Comparison of ENCODE assay signal across 20 cellular contexts in the genomic region with DNA sequence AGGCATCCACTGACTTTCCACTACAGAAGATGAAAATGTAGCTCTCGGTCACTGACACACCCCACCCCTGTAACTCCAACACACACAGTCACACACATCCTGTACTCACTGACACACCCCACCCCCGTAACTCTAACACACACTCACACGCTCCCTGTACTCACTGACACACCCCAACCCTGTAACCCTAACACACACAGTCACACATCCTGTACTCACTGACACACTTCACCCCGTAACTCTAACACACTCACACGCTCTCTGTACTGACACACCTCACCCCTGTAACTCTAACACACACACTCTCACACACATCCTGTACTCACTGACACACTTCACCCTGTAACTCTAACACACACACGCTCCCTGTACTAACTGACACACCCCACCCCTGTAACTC. TPM values are rescaled to one million over a fixed set of nuclear protein-coding genes. Genes with fewer than 3 reads are reported as not detected.
DNase-seq lines count a peak whose midpoint lies in the region; ATAC-seq, FAIRE-seq and TF ChIP-seq lines count a peak whose summit lies in the region.
"Had no signal": no experiment of that assay in that cellular context is flagged by ENCODE, and none has a peak within 500 bp of the region (broad histone marks: within the 10 kb centered on the region; RNA-seq: fewer than 3 reads in every experiment).

No MANE protein-coding gene starts in this region.

- H3K4me1 ChIP-seq in HEK293 (ENCODE audit: control insufficient read depth, insufficient read depth, low read length) (no peaks in the 10 kb centered on the region), HepG2 (ENCODE audit: insufficient read depth, low read length) (peaks cover 29% of the 10 kb centered on the region), prostate gland (replicated peaks) (no peaks in the 10 kb centered on the region)

- H3K9me3 ChIP-seq in HEK293 (ENCODE audit: control insufficient read depth, insufficient read depth, low read depth, low read length) (no peaks in the 10 kb centered on the region), HepG2 (ENCODE audit: low read length) (no peaks in the 10 kb centered on the region), prostate gland (no peaks in the 10 kb centered on the region)
- H3K9me3 ChIP-seq in CD4-positive, alpha-beta T cell (ENCODE audit: control insufficient read depth, low read length), result no peaks in the 10 kb centered on the region
- H3K9me3 ChIP-seq: SJCRH30 had no signal

- no peaks in the 10 kb centered on the region for H3K27me3 Mint-ChIP-seq in CD4-positive, alpha-beta T cell
- H3K27me3 Mint-ChIP-seq: CD4-positive, CD25-positive, alpha-beta regulatory T cell had no signal

- TF ChIP-seq EP300 in HepG2 (IDR thresholded peaks at IDR 0.05; ENCODE audit: low read depth in 2 of 2, low read length in 2 of 2), result no peak
- no peak for TF ChIP-seq EP300 in HepG2 (CRISPR knock-in tag; IDR thresholded peaks at IDR 0.05; ENCODE audit: borderline replicate concordance)

- no peaks in the 10 kb centered on the region for H3K79me2 ChIP-seq in HepG2 (ENCODE audit: insufficient read depth, low read length)

- peaks cover 17% of the 10 kb centered on the region for H3K4me1 Mint-ChIP-seq in stimulated activated effector memory CD8-positive, alpha-beta T cell treated with anti-CD3 and anti-CD28 coated beads, Interleukin-12 subunit alpha, Interleukin-12 subunit beta, amount 100 ng/mL, for 72 hours
- peaks cover 12% of the 10 kb centered on the region for H3K4me1 Mint-ChIP-seq in CD4-positive, alpha-beta T cell (ENCODE audit: low read depth)

- no peak for TF ChIP-seq RAD21 in HepG2 (CRISPR knock-in tag; IDR thresholded peaks at IDR 0.05)

- POLR2A ChIA-PET in HEK293 (lab: Yijun Ruan, JAX) (interaction anchor here (0.7 kb wide), 1 partner anchor 208 kb away, joined by 4 read pairs; no protein-coding TSS in a partner anchor), HepG2 (lab: Yijun Ruan, JAX) (no interaction called here)
- POLR2A ChIA-PET in CD4-positive, alpha-beta T cell (lab: Charles Lee), result no interaction called here

- in situ Hi-C loops in HepG2 (cut with HindIII; ENCODE audit: extremely low pct_ligation_motif_present, low pct_unique_long_range_greater_than_20kb), result no loop called here

- H4K20me1 ChIP-seq in HepG2 (ENCODE audit: insufficient read depth, low read length), result no peaks in the 10 kb centered on the region

- H3K36me3 Mint-ChIP-seq in stimulated activated effector memory CD8-positive, alpha-beta T cell treated with anti-CD3 and anti-CD28 coated beads, Interleukin-12 subunit alpha, Interleukin-12 subunit beta, amount 100 ng/mL, for 72 hours, result no peaks in the 10 kb centered on the region
- H3K36me3 Mint-ChIP-seq in CD4-positive, alpha-beta T cell (ENCODE audit: low read depth), result no peaks in the 10 kb centered on the region
- H3K36me3 Mint-ChIP-seq: CD4-positive, CD25-positive, alpha-beta regulatory T cell had no signal

- H3K27me3 ChIP-seq in HepG2 (ENCODE audit: control insufficient read depth in 1 of 2, insufficient read depth in 2 of 2, low read length in 2 of 2) (no peaks in the 10 kb centered on the region), prostate gland (replicated peaks; ENCODE audit: insufficient read depth) (no peaks in the 10 kb centered on the region)
- H3K27me3 ChIP-seq in CD4-positive, alpha-beta T cell (ENCODE audit: control insufficient read depth, insufficient read depth, low read length), result no peaks in the 10 kb centered on the region
- H3K27me3 ChIP-seq: SJCRH30 had no signal

- no TSS peak for BruUV-seq in HepG2 (replicated peaks; lab: Mats Ljungman, UMichigan)

- H3K36me3 ChIP-seq in HEK293 (ENCODE audit: control insufficient read depth in 2 of 2, insufficient read depth in 1 of 2, low read length in 2 of 2) (no peaks in the 10 kb centered on the region), HepG2 (replicated peaks in 1 of 2; ENCODE audit: control insufficient read depth in 1 of 2, insufficient read depth in 2 of 2, low read length in 2 of 2) (no peaks in the 10 kb centered on the region), prostate gland (no peaks in the 10 kb centered on the region)
- H3K36me3 ChIP-seq: SJCRH30 had no signal

- FAIRE-seq in colon (lab: Jason Lieb, UNC) (peak; percentile 10), HepG2 (lab: Jason Lieb, UNC) (no peak)
- FAIRE-seq: K562 had no signal

- H3K4me3 Mint-ChIP-seq in stimulated activated effector memory CD8-positive, alpha-beta T cell treated with anti-CD3 and anti-CD28 coated beads, Interleukin-12 subunit alpha, Interleukin-12 subunit beta, amount 100 ng/mL, for 72 hours, result no peak overlapping the region
- no peak overlapping the region for H3K4me3 Mint-ChIP-seq in CD4-positive, alpha-beta T cell
- H3K4me3 Mint-ChIP-seq: CD4-positive, CD25-positive, alpha-beta regulatory T cell had no signal

- H3K27ac Mint-ChIP-seq in stimulated activated effector memory CD8-positive, alpha-beta T cell treated with anti-CD3 and anti-CD28 coated beads, Interleukin-12 subunit alpha, Interleukin-12 subunit beta, amount 100 ng/mL, for 72 hours, result peak overlapping the region; percentile 0
- H3K27ac Mint-ChIP-seq in CD4-positive, alpha-beta T cell, result no peak overlapping the region

- DNase-seq in HepG2 (ENCODE audit: low spot score) (no peak), islet precursor cell (no peak), prostate gland (ENCODE audit: low spot score) (no peak)
- DNase-seq in stimulated activated effector memory CD8-positive, alpha-beta T cell treated with anti-CD3 and anti-CD28 coated beads, Interleukin-12 subunit alpha, Interleukin-12 subunit beta, amount 100 ng/mL, for 72 hours (ENCODE audit: low spot score in 2 of 2), result no peak
- DNase-seq in effector CD8-positive, alpha-beta T cell (lab: John Stamatoyannopoulos, UW), result no peak
- DNase-seq in CD4-positive, alpha-beta T cell, result no peak
- DNase-seq: CD4-positive, CD25-positive, alpha-beta regulatory T cell; DMS79 treated with DMSO at 0.1 percent for 48 hours; HCEC 1CT; MV-4-11; NCI-H1417 treated with DMSO at 0.1 percent for 48 hours; NCI-H2029; NCI-H2171 treated with DMSO at 0.1 percent for 48 hours; NCI-H446 treated with DMSO at 0.1 percent for 48 hours; NCI-H748 treated with DMSO at 0.1 percent for 48 hours; PC-9; SJCRH30 had no signal

- H3K27ac ChIP-seq in HEK293 (ENCODE audit: extremely low read depth, low read depth, low read length), result no peak overlapping the region
- H3K27ac ChIP-seq in HepG2 (ENCODE audit: extremely low read length, insufficient read depth, low read length), result no peak overlapping the region
- no peak overlapping the region for H3K27ac ChIP-seq in CD4-positive, alpha-beta T cell (ENCODE audit: low read depth, low read length)
- H3K27ac ChIP-seq in prostate gland, result no peak overlapping the region
- H3K27ac ChIP-seq: PC-9, SJCRH30 had no signal

- H3K9me3 Mint-ChIP-seq in stimulated activated effector memory CD8-positive, alpha-beta T cell treated with anti-CD3 and anti-CD28 coated beads, Interleukin-12 subunit alpha, Interleukin-12 subunit beta, amount 100 ng/mL, for 72 hours, result no peaks in the 10 kb centered on the region
- no peaks in the 10 kb centered on the region for H3K9me3 Mint-ChIP-seq in CD4-positive, alpha-beta T cell
- H3K9me3 Mint-ChIP-seq: CD4-positive, CD25-positive, alpha-beta regulatory T cell had no signal

- H3K4me2 ChIP-seq in HepG2 (ENCODE audit: low read depth, low read length), result no peak overlapping the region
- H3K4me2 ChIP-seq: PC-9 had no signal

- no peak for ATAC-seq in HepG2
- ATAC-seq in stimulated activated effector memory CD8-positive, alpha-beta T cell treated with anti-CD3 and anti-CD28 coated beads, Interleukin-12 subunit alpha, Interleukin-12 subunit beta, amount 100 ng/mL, for 72 hours, result no peak
- ATAC-seq in CD4-positive, alpha-beta T cell (ENCODE audit: poor library complexity), result no peak
- ATAC-seq: K562 had no signal

- 79% methylated on average over 6 of the region's 6 CpGs for whole genome bisulfite sequencing in HepG2 (ENCODE audit: low lambda C conversion rate)
- 96% methylated on average over 6 of the region's 6 CpGs for WGBS in prostate gland

- intact Hi-C loops in HepG2 (cut with micrococcal nuclease; ENCODE audit: unreplicated experiment), result no loop called here
- intact Hi-C loops in CD4-positive, alpha-beta T cell (cut with DNase I, micrococcal nuclease), result loop anchor here in 1 of 2 experiments (10.0 kb wide), 1 partner anchor 244 kb away; no protein-coding TSS in a partner anchor
- intact Hi-C loops in prostate gland (cut with DNase I), result no loop called here

- TF ChIP-seq POLR2A in HepG2 (IDR thresholded peaks at IDR 0.05; ENCODE audit: insufficient read depth in 1 of 2, low read depth in 2 of 2, low read length in 2 of 2) (no peak), prostate gland (IDR thresholded peaks at IDR 0.05) (no peak)

- CTCF ChIA-PET in HEK293 (lab: Yijun Ruan, JAX) (interaction anchor here (1.1 kb wide), 1 partner anchor 95 kb away, joined by 3 read pairs; no protein-coding TSS in a partner anchor), HepG2 (lab: Yijun Ruan, JAX; ENCODE audit: low intra/inter-chr PET ratio, low total read pairs) (no interaction called here)
- CTCF ChIA-PET in CD4-positive, alpha-beta T cell (lab: Charles Lee), result no interaction called here

- no peak overlapping the region for H3K9ac ChIP-seq in HepG2 (ENCODE audit: insufficient read depth, low read depth, low read length)

- no peak overlapping the region for H2AFZ ChIP-seq in HepG2 (ENCODE audit: low read length)
- H2AFZ ChIP-seq: PC-9 had no signal

- no peak for TF ChIP-seq CTCF in HEK293 (tag by site-specific recombination; IDR thresholded peaks at IDR 0.05)
- no peak for TF ChIP-seq CTCF in HepG2 (CRISPR knock-in tag; IDR thresholded peaks at IDR 0.05)
- TF ChIP-seq CTCF in CD4-positive, alpha-beta T cell (IDR thresholded peaks at IDR 0.05), result no peak
- no peak for TF ChIP-seq CTCF in prostate gland (IDR thresholded peaks at IDR 0.05)

- no peak overlapping the region for H3K4me3 ChIP-seq in HEK293 (ENCODE audit: low read depth, low read length)
- no peak overlapping the region for H3K4me3 ChIP-seq in HepG2 (replicated peaks in 1 of 3; ENCODE audit: insufficient read depth in 1 of 3, low read depth in 2 of 3, low read length in 3 of 3)
- no peak overlapping the region for H3K4me3 ChIP-seq in prostate gland
- H3K4me3 ChIP-seq: K562, PC-9, SJCRH30 had no signal

RNA-seq across cellular contexts. Expression of a gene that starts 22.8 kb away (rescaled TPM):
- 86.2 and 88.8 TPM in 2 replicates for total RNA-seq in HepG2 (2016; rRNA removed; fragmentation: Illumina TruSeq; extraction: Trizol)
- total RNA-seq in HepG2 (2016; cell fraction: cytosol; rRNA removed; fragmentation: Illumina TruSeq; extraction: Trizol; ENCODE audit: low read depth), result 59.9 and 62.3 TPM in 2 replicates
- total RNA-seq in HepG2 (2016; cell fraction: insoluble cytoplasmic fraction; rRNA removed; fragmentation: Illumina TruSeq; extraction: Trizol), result 80.2 and 87.6 TPM in 2 replicates
- 148 and 149 TPM in 2 replicates for total RNA-seq in HepG2 (2016; cell fraction: membrane; rRNA removed; fragmentation: Illumina TruSeq; extraction: Trizol)
- 45.2 and 55.4 TPM in 2 replicates for total RNA-seq in HepG2 (2016; cell fraction: nucleus; rRNA removed; fragmentation: Illumina TruSeq; extraction: Trizol)
- 153 and 155 TPM in 2 replicates for polyA plus RNA-seq in HepG2 (2011; rRNA removed)
- 121 and 131 TPM in 2 replicates for polyA plus RNA-seq in HepG2 (2011; cell fraction: cytosol; rRNA removed)
- 186 and 214 TPM in 2 replicates for polyA plus RNA-seq in HepG2 (2011; cell fraction: nucleus; rRNA removed)
- polyA plus RNA-seq in HepG2 (2012), result 124 and 164 TPM in 2 replicates
- polyA plus RNA-seq in HepG2 (2016; cell fraction: cytosol; fragmentation: Illumina TruSeq; extraction: Trizol; ENCODE audit: low read depth), result 65.9 and 70.7 TPM in 2 replicates
- 89.4 and 101 TPM in 2 replicates for polyA plus RNA-seq in HepG2 (2016; cell fraction: insoluble cytoplasmic fraction; fragmentation: Illumina TruSeq; extraction: Trizol; ENCODE audit: low read depth)
- polyA plus RNA-seq in HepG2 (2016; cell fraction: membrane; fragmentation: Illumina TruSeq; extraction: Trizol; ENCODE audit: low read depth), result 129 and 138 TPM in 2 replicates
- polyA plus RNA-seq in HepG2 (2016; cell fraction: nucleus; fragmentation: Illumina TruSeq; extraction: Trizol; ENCODE audit: insufficient read depth, low read depth), result 81.4 and 81.5 TPM in 2 replicates
- polyA minus RNA-seq in HepG2 (2011; rRNA and poly(A)+ RNA removed; ENCODE audit: low replicate concordance), result 68.7 and 113 TPM in 2 replicates
- polyA minus RNA-seq in HepG2 (2011; cell fraction: cytosol; rRNA and poly(A)+ RNA removed), result 60.7 and 64.4 TPM in 2 replicates
- polyA minus RNA-seq in HepG2 (2011; cell fraction: nucleus; rRNA and poly(A)+ RNA removed), result 61.5 and 68.1 TPM in 2 replicates
- 10 to 100 TPM; 49.8 to 54.3 TPM for total RNA-seq in CD4-positive, alpha-beta T cell
- total RNA-seq in prostate gland, result 100 to 1,000 TPM in 1 of 2 donors, 10 to 100 TPM in 1; 97.8 to 146 TPM

RNA-seq across cellular contexts. Expression of a gene that starts 27.4 kb away (rescaled TPM):
- total RNA-seq in HepG2 (2016; rRNA removed; fragmentation: Illumina TruSeq; extraction: Trizol) (4.4 and 6.2 TPM in 2 replicates), prostate gland (10 to 100 TPM; 23.8 to 34.9 TPM)
- total RNA-seq in HepG2 (2016; cell fraction: cytosol; rRNA removed; fragmentation: Illumina TruSeq; extraction: Trizol; ENCODE audit: low read depth), result 8.6 and 11.9 TPM in 2 replicates
- 6.2 and 7.4 TPM in 2 replicates for total RNA-seq in HepG2 (2016; cell fraction: insoluble cytoplasmic fraction; rRNA removed; fragmentation: Illumina TruSeq; extraction: Trizol)
- 18.5 and 22.6 TPM in 2 replicates for total RNA-seq in HepG2 (2016; cell fraction: membrane; rRNA removed; fragmentation: Illumina TruSeq; extraction: Trizol)
- 3.7 TPM in 2 replicates for total RNA-seq in HepG2 (2016; cell fraction: nucleus; rRNA removed; fragmentation: Illumina TruSeq; extraction: Trizol)
- polyA plus RNA-seq in HepG2 (2011; rRNA removed), result 6.5 and 7.2 TPM in 2 replicates
- polyA plus RNA-seq in HepG2 (2011; cell fraction: cytosol; rRNA removed), result 5.7 and 9.9 TPM in 2 replicates
- polyA plus RNA-seq in HepG2 (2011; cell fraction: nucleus; rRNA removed), result 10.8 and 12.6 TPM in 2 replicates
- polyA plus RNA-seq in HepG2 (2012), result 6.2 and 7.3 TPM in 2 replicates
- polyA plus RNA-seq in HepG2 (2016; cell fraction: cytosol; fragmentation: Illumina TruSeq; extraction: Trizol; ENCODE audit: low read depth), result 25.0 and 26.7 TPM in 2 replicates
- polyA plus RNA-seq in HepG2 (2016; cell fraction: insoluble cytoplasmic fraction; fragmentation: Illumina TruSeq; extraction: Trizol; ENCODE audit: low read depth), result 7.0 and 7.6 TPM in 2 replicates
- polyA plus RNA-seq in HepG2 (2016; cell fraction: membrane; fragmentation: Illumina TruSeq; extraction: Trizol; ENCODE audit: low read depth), result 27.5 and 28.9 TPM in 2 replicates
- polyA plus RNA-seq in HepG2 (2016; cell fraction: nucleus; fragmentation: Illumina TruSeq; extraction: Trizol; ENCODE audit: insufficient read depth, low read depth), result 8.7 and 12.0 TPM in 2 replicates
- polyA minus RNA-seq in HepG2 (2011; rRNA and poly(A)+ RNA removed; ENCODE audit: low replicate concordance), result 3.1 and 8.9 TPM in 2 replicates
- 1.4 and 3.2 TPM in 2 replicates for polyA minus RNA-seq in HepG2 (2011; cell fraction: cytosol; rRNA and poly(A)+ RNA removed)
- 2.7 TPM in 2 replicates for polyA minus RNA-seq in HepG2 (2011; cell fraction: nucleus; rRNA and poly(A)+ RNA removed)
- 1 to 10 TPM; 1.6 to 2.0 TPM for total RNA-seq in CD4-positive, alpha-beta T cell

RNA-seq across cellular contexts. Expression of a gene that starts 45.4 kb away (rescaled TPM):
- total RNA-seq in HepG2 (2016; rRNA removed; fragmentation: Illumina TruSeq; extraction: Trizol) (28.2 and 36.1 TPM in 2 replicates), prostate gland (10 to 100 TPM; 26.1 to 28.3 TPM)
- total RNA-seq in HepG2 (2016; cell fraction: cytosol; rRNA removed; fragmentation: Illumina TruSeq; extraction: Trizol; ENCODE audit: low read depth), result 5.3 and 7.1 TPM in 2 replicates
- 27.6 and 34.8 TPM in 2 replicates for total RNA-seq in HepG2 (2016; cell fraction: insoluble cytoplasmic fraction; rRNA removed; fragmentation: Illumina TruSeq; extraction: Trizol)
- 17.5 and 18.4 TPM in 2 replicates for total RNA-seq in HepG2 (2016; cell fraction: membrane; rRNA removed; fragmentation: Illumina TruSeq; extraction: Trizol)
- total RNA-seq in HepG2 (2016; cell fraction: nucleus; rRNA removed; fragmentation: Illumina TruSeq; extraction: Trizol), result 16.5 and 21.0 TPM in 2 replicates
- 22.1 and 22.4 TPM in 2 replicates for polyA plus RNA-seq in HepG2 (2011; rRNA removed)
- polyA plus RNA-seq in HepG2 (2011; cell fraction: cytosol; rRNA removed), result 17.7 and 18.3 TPM in 2 replicates
- 34.0 and 36.3 TPM in 2 replicates for polyA plus RNA-seq in HepG2 (2011; cell fraction: nucleus; rRNA removed)
- 27.4 and 37.9 TPM in 2 replicates for polyA plus RNA-seq in HepG2 (2012)
- 6.9 and 7.2 TPM in 2 replicates for polyA plus RNA-seq in HepG2 (2016; cell fraction: cytosol; fragmentation: Illumina TruSeq; extraction: Trizol; ENCODE audit: low read depth)
- 54.4 and 62.2 TPM in 2 replicates for polyA plus RNA-seq in HepG2 (2016; cell fraction: insoluble cytoplasmic fraction; fragmentation: Illumina TruSeq; extraction: Trizol; ENCODE audit: low read depth)
- polyA plus RNA-seq in HepG2 (2016; cell fraction: membrane; fragmentation: Illumina TruSeq; extraction: Trizol; ENCODE audit: low read depth), result 14.4 and 14.9 TPM in 2 replicates
- polyA plus RNA-seq in HepG2 (2016; cell fraction: nucleus; fragmentation: Illumina TruSeq; extraction: Trizol; ENCODE audit: insufficient read depth, low read depth), result 57.5 and 59.5 TPM in 2 replicates
- polyA minus RNA-seq in HepG2 (2011; rRNA and poly(A)+ RNA removed; ENCODE audit: low replicate concordance), result 13.3 and 23.3 TPM in 2 replicates
- polyA minus RNA-seq in HepG2 (2011; cell fraction: cytosol; rRNA and poly(A)+ RNA removed), result 11.0 and 11.2 TPM in 2 replicates
- 9.8 and 12.2 TPM in 2 replicates for polyA minus RNA-seq in HepG2 (2011; cell fraction: nucleus; rRNA and poly(A)+ RNA removed)
- 10 to 100 TPM; 30.6 to 31.2 TPM for total RNA-seq in CD4-positive, alpha-beta T cell
